11 cellular contexts compared by ENCODE assay signal in genomic region chr6:28139860-28140500, GRCh38. TPM values are rescaled to one million over a fixed set of nuclear protein-coding genes. Genes with fewer than 3 reads are reported as not detected.
DNase-seq lines count a peak whose midpoint lies in the region; ATAC-seq and TF ChIP-seq lines count a peak whose summit lies in the region.
"Had no signal": no experiment of that assay in that cellular context is flagged by ENCODE, and none has a peak within 500 bp of the region (broad histone marks: within the 10 kb centered on the region; RNA-seq: fewer than 3 reads in every experiment).

No MANE protein-coding gene starts in this region.

- CTCF ChIA-PET in CD4-positive, alpha-beta memory T cell (lab: Charles Lee; ENCODE audit: partially characterized antibody), result interaction anchor here (0.5 to 4.0 kb wide), 8 partner anchors 8 to 1798 kb away, joined by 3 to 44 read pairs (median 6); partner anchors contain the start of genes ZKSCAN3 and ZKSCAN4

- H3K14ac ChIP-seq in trophoblast cell (ENCODE audit: low read length), result no peak overlapping the region

- no peak overlapping the region for H4K91ac ChIP-seq in trophoblast cell (ENCODE audit: low read depth, low read length)

- no peak overlapping the region for H3K4ac ChIP-seq in trophoblast cell (ENCODE audit: low read depth, low read length)

- peaks cover 6% of the 10 kb centered on the region for H3K79me2 ChIP-seq in trophoblast cell (ENCODE audit: control insufficient read depth, insufficient read depth, low read length, poor library complexity)

- intact Hi-C loops in CD4-positive, alpha-beta memory T cell (cut with micrococcal nuclease), result loop anchor here (5.0 kb wide), 1 partner anchor 127 kb away; the partner anchor contains the start of gene ZSCAN26
- intact Hi-C loops in gastrocnemius medialis (cut with DNase I; ENCODE audit: low total_unique reads), result loop anchor here (2.0 to 5.0 kb wide), 4 partner anchors 15 to 668 kb away; partner anchors contain the start of genes ZNF184, ZSCAN16 and ZSCAN26

- no peak overlapping the region for H3K9ac ChIP-seq in trophoblast cell (ENCODE audit: low read length)

- no peak overlapping the region for H3K4me2 ChIP-seq in trophoblast cell (ENCODE audit: low read length)

- no peak for TF ChIP-seq CTCF in gastrocnemius medialis (IDR thresholded peaks at IDR 0.05 in 4 of 5, conservative IDR thresholded peaks at IDR 0.05 in 1 of 5)

- H3K27ac Mint-ChIP-seq in CD4-positive, alpha-beta memory T cell, result peak overlapping the region; percentile 66 to 98 (median 91)
- H3K27ac Mint-ChIP-seq in activated naive CD8-positive, alpha-beta T cell treated with anti-CD3 and anti-CD28 coated beads, Interleukin-2, amount 50 U/mL, for 24 hours, result peak overlapping the region; percentile 88
- H3K27ac Mint-ChIP-seq in naive B cell, result peak overlapping the region in 4 of 6 donors; percentile 69 to 97 (median 79)

- ATAC-seq in activated naive CD8-positive, alpha-beta T cell treated with anti-CD3 and anti-CD28 coated beads, Interleukin-2, amount 50 U/mL, for 24 hours, result no peak
- ATAC-seq in naive B cell (ENCODE audit: low read depth in 2 of 2) (no peak), gastrocnemius medialis (no peak)

- H3K27ac ChIP-seq in CD4-positive, alpha-beta memory T cell (ENCODE audit: low read depth, low read length), result peak overlapping the region; percentile 49
- H3K27ac ChIP-seq in KOPT-K1 (ENCODE audit: low read depth, low read length, poor library complexity, severe bottlenecking) (peak overlapping the region; percentile 56), trophoblast cell (ENCODE audit: low read depth, low read length) (no peak overlapping the region), gastrocnemius medialis (no peak overlapping the region)
- H3K27ac ChIP-seq: SJCRH30 had no signal

- H3K79me1 ChIP-seq in trophoblast cell (ENCODE audit: low read length), result peaks cover 9% of the 10 kb centered on the region

- H3K18ac ChIP-seq in trophoblast cell (ENCODE audit: low read length), result no peak overlapping the region

- no peaks in the 10 kb centered on the region for H3K9me3 Mint-ChIP-seq in CD4-positive, alpha-beta memory T cell
- no peaks in the 10 kb centered on the region for H3K9me3 Mint-ChIP-seq in activated naive CD8-positive, alpha-beta T cell treated with anti-CD3 and anti-CD28 coated beads, Interleukin-2, amount 50 U/mL, for 24 hours
- H3K9me3 Mint-ChIP-seq in naive B cell, result no peaks in the 10 kb centered on the region

- in situ Hi-C loops in gastrocnemius medialis (cut with MboI; ENCODE audit: low sequenced_read_pairs in 4 of 4), result loop anchor here (10.0 to 25.0 kb wide), 5 partner anchors 55 to 215 kb away; partner anchors contain the start of genes ZSCAN26 (in 2 of the 4), NKAPL (in 1 of the 4), ZKSCAN4 (in 1 of the 4) and ZNF165 (in 1 of the 4)

- no peak overlapping the region for H2BK12ac ChIP-seq in trophoblast cell (ENCODE audit: low read length)

- whole genome bisulfite sequencing in trophoblast cell (ENCODE audit: extremely low coverage, insufficient coverage, insufficient read length), result no CpG with 5 or more reads among the region's 7 CpGs

- peak in 2 of 5 donors; percentile 11 to 26 for DNase-seq in CD4-positive, alpha-beta memory T cell
- no peak for DNase-seq in activated naive CD8-positive, alpha-beta T cell treated with anti-CD3 and anti-CD28 coated beads, Interleukin-2, amount 50 U/mL, for 24 hours
- peak; percentile 9 for DNase-seq in naive B cell
- no peak for DNase-seq in trophoblast cell
- no peak for DNase-seq in medulla oblongata (ENCODE audit: extremely low spot score)
- DNase-seq in midbrain (lab: John Stamatoyannopoulos, UW), result no peak
- no peak for DNase-seq in gastrocnemius medialis
- DNase-seq: activated CD4-positive, CD25-positive, alpha-beta regulatory T cell; NCI-H446 treated with DMSO at 0.1 percent for 48 hours; SJCRH30 had no signal

- H3K23ac ChIP-seq in trophoblast cell (ENCODE audit: low read length), result no peak overlapping the region

- H2BK120ac ChIP-seq in trophoblast cell (ENCODE audit: insufficient read depth, low read length, poor library complexity), result no peak overlapping the region

- peaks cover 5% of the 10 kb centered on the region for H3K36me3 ChIP-seq in CD4-positive, alpha-beta memory T cell (ENCODE audit: insufficient read depth, low read length)
- H3K36me3 ChIP-seq in KOPT-K1 (ENCODE audit: insufficient read depth, low read length) (peaks cover 12% of the 10 kb centered on the region), trophoblast cell (ENCODE audit: control insufficient read depth in 1 of 2, insufficient read depth in 2 of 2, low read length in 2 of 2) (no peaks in the 10 kb centered on the region), gastrocnemius medialis (peaks cover 0 to 2% of the 10 kb centered on the region in 2 donors)

- H3K4me3 Mint-ChIP-seq in CD4-positive, alpha-beta memory T cell, result peak overlapping the region; percentile 76 to 99 (median 87)
- peak overlapping the region; percentile 94 for H3K4me3 Mint-ChIP-seq in activated naive CD8-positive, alpha-beta T cell treated with anti-CD3 and anti-CD28 coated beads, Interleukin-2, amount 50 U/mL, for 24 hours
- H3K4me3 Mint-ChIP-seq in naive B cell, result peak overlapping the region; percentile 73 to 99 (median 96)

- no peak overlapping the region for H2AFZ ChIP-seq in trophoblast cell (ENCODE audit: insufficient read depth, low read length, poor library complexity)

- POLR2A ChIA-PET in CD4-positive, alpha-beta memory T cell (lab: Charles Lee; ENCODE audit: partially characterized antibody), result interaction anchor here (0.5 to 8.6 kb wide), 11 partner anchors 14 to 931 kb away, joined by 3 to 132 read pairs (median 17); partner anchors contain the start of genes ZKSCAN4, ZSCAN16, ZSCAN26 and ZSCAN31

- no peak overlapping the region for H2AK5ac ChIP-seq in trophoblast cell (ENCODE audit: low read length)

- no peak overlapping the region for H4K12ac ChIP-seq in trophoblast cell (ENCODE audit: low read depth, low read length)

- peaks cover 69% of the 10 kb centered on the region for H3K4me1 ChIP-seq in CD4-positive, alpha-beta memory T cell (ENCODE audit: insufficient read depth, low read length)
- H3K4me1 ChIP-seq in trophoblast cell (ENCODE audit: control insufficient read depth in 1 of 2, insufficient read depth in 2 of 2, low read length in 2 of 2) (peaks cover 0 to 8% of the 10 kb centered on the region in 2 experiments), gastrocnemius medialis (peaks cover 25 to 35% of the 10 kb centered on the region in 2 donors)

- H2BK5ac ChIP-seq in trophoblast cell (ENCODE audit: low read depth, low read length, poor library complexity), result no peak overlapping the region

- H3K4me1 Mint-ChIP-seq in CD4-positive, alpha-beta memory T cell, result peaks cover 46 to 89% (median 68%) of the 10 kb centered on the region in 4 donors
- peaks cover 66% of the 10 kb centered on the region for H3K4me1 Mint-ChIP-seq in activated naive CD8-positive, alpha-beta T cell treated with anti-CD3 and anti-CD28 coated beads, Interleukin-2, amount 50 U/mL, for 24 hours
- peaks cover 60 to 82% (median 66%) of the 10 kb centered on the region in 3 donors for H3K4me1 Mint-ChIP-seq in naive B cell

- TF ChIP-seq POLR2A in gastrocnemius medialis (IDR thresholded peaks at IDR 0.05), result no peak

- H3K9me3 ChIP-seq in CD4-positive, alpha-beta memory T cell (ENCODE audit: control insufficient read depth in 1 of 2, low read length in 2 of 2), result no peaks in the 10 kb centered on the region
- no peaks in the 10 kb centered on the region for H3K9me3 ChIP-seq in KOPT-K1 (ENCODE audit: insufficient read depth, low read length, poor library complexity, severe bottlenecking)
- no peaks in the 10 kb centered on the region for H3K9me3 ChIP-seq in trophoblast cell (ENCODE audit: insufficient read depth, low read depth, low read length)
- H3K9me3 ChIP-seq in gastrocnemius medialis, result no peaks in the 10 kb centered on the region
- H3K9me3 ChIP-seq: SJCRH30 had no signal

- peaks cover 9 to 35% of the 10 kb centered on the region in 2 donors for H3K36me3 Mint-ChIP-seq in CD4-positive, alpha-beta memory T cell
- H3K36me3 Mint-ChIP-seq in activated naive CD8-positive, alpha-beta T cell treated with anti-CD3 and anti-CD28 coated beads, Interleukin-2, amount 50 U/mL, for 24 hours (ENCODE audit: low read depth), result peaks cover 18% of the 10 kb centered on the region
- peaks cover 0 to 13% of the 10 kb centered on the region in 2 donors for H3K36me3 Mint-ChIP-seq in naive B cell

- H3K27me3 ChIP-seq in CD4-positive, alpha-beta memory T cell (ENCODE audit: insufficient read depth, low read length), result no peaks in the 10 kb centered on the region
- no peaks in the 10 kb centered on the region for H3K27me3 ChIP-seq in trophoblast cell (ENCODE audit: insufficient read depth, low read length)
- no peaks in the 10 kb centered on the region for H3K27me3 ChIP-seq in gastrocnemius medialis
- H3K27me3 ChIP-seq: SJCRH30 had no signal

- no peak overlapping the region for H4K8ac ChIP-seq in trophoblast cell (ENCODE audit: low read depth, low read length)

- H3K27me3 Mint-ChIP-seq in CD4-positive, alpha-beta memory T cell, result no peaks in the 10 kb centered on the region
- no peaks in the 10 kb centered on the region for H3K27me3 Mint-ChIP-seq in activated naive CD8-positive, alpha-beta T cell treated with anti-CD3 and anti-CD28 coated beads, Interleukin-2, amount 50 U/mL, for 24 hours
- no peaks in the 10 kb centered on the region for H3K27me3 Mint-ChIP-seq in naive B cell

- peak overlapping the region; percentile 11 to 13 for H3K4me3 ChIP-seq in CD4-positive, alpha-beta memory T cell (ENCODE audit: low read length in 2 of 2)
- H3K4me3 ChIP-seq in trophoblast cell (ENCODE audit: low read depth, low read length) (no peak overlapping the region), gastrocnemius medialis (no peak overlapping the region)
- H3K4me3 ChIP-seq: SJCRH30 had no signal

RNA-seq across cellular contexts. Expression of gene ZKSCAN8, which starts 1.7 kb away (rescaled TPM):
- 10 to 100 TPM; 40.8 to 43.3 TPM for total RNA-seq in CD4-positive, alpha-beta memory T cell
- polyA plus RNA-seq in CD4-positive, alpha-beta memory T cell, result 1 to 10 TPM in 1 of 2 donors, not detected in 1; 1.8 TPM
- 1 to 10 TPM in 4 of 6 donors, under 1 TPM in 1, not detected in 1; 0.95 to 2.6 (median 1.1) TPM for polyA plus RNA-seq in naive B cell (ENCODE audit: low read depth in 6 of 6)
- polyA plus RNA-seq in trophoblast cell (2013), result 12.9 and 13.1 TPM in 2 replicates
- 10 to 100 TPM in 1 of 4 donors, 1 to 10 TPM in 3; 6.6 to 10.4 (median 8.9) TPM for total RNA-seq in gastrocnemius medialis

RNA-seq across cellular contexts. Expression of gene ZSCAN16, which starts 15.6 kb away (rescaled TPM):
- 10 to 100 TPM; 13.4 to 14.8 TPM for total RNA-seq in CD4-positive, alpha-beta memory T cell
- polyA plus RNA-seq in CD4-positive, alpha-beta memory T cell, result 10 to 100 TPM; 12.4 to 14.2 TPM
- polyA plus RNA-seq in naive B cell (ENCODE audit: low read depth in 6 of 6), result 10 to 100 TPM; 11.3 to 21.3 (median 14.7) TPM
- 4.1 and 4.4 TPM in 2 replicates for polyA plus RNA-seq in trophoblast cell (2013)
- total RNA-seq in gastrocnemius medialis, result 1 to 10 TPM; 1.8 to 4.2 (median 3.4) TPM

RNA-seq across cellular contexts. Expression of gene ZNF165, which starts 59.6 kb away (rescaled TPM):
- total RNA-seq in CD4-positive, alpha-beta memory T cell, result 1 to 10 TPM in 1 of 2 experiments, under 1 TPM in 1; 0.75 to 1.4 TPM
- polyA plus RNA-seq in CD4-positive, alpha-beta memory T cell, result under 1 TPM; 0.78 to 0.96 TPM
- polyA plus RNA-seq in naive B cell (ENCODE audit: low read depth in 6 of 6), result 1 to 10 TPM; 3.6 to 7.1 (median 5.3) TPM
- 11.3 and 11.9 TPM in 2 replicates for polyA plus RNA-seq in trophoblast cell (2013)
- total RNA-seq in gastrocnemius medialis, result under 1 TPM in 2 of 4 donors, not detected in 2; 0.55 to 0.61 TPM

Comparison
In these comparisons a context has a peak if more than half of its experiments do, and no peak if none do; other contexts are left out.
1. H3K27ac ChIP-seq: peak in CD4-positive, alpha-beta memory T cell (single experiment) and KOPT-K1 (single experiment); none in trophoblast cell (single experiment) and gastrocnemius medialis (0 of 4).
2. H3K4me3 ChIP-seq: peak in CD4-positive, alpha-beta memory T cell (2 of 2); none in trophoblast cell (single experiment) and gastrocnemius medialis (0 of 4).
3. Peak in every context shown above with its lines, with median percentiles within 50 percentile points of each other: H3K27ac Mint-ChIP-seq and H3K4me3 Mint-ChIP-seq.